Comparison of ENCODE assay signal across 1 cellular context in genomic region chr3:68943753-68944500, GRCh38.
TF ChIP-seq lines count a peak whose summit lies in the region.

No MANE protein-coding gene starts in this region.

TF ChIP-seq in HepG2, 621 proteins besides CTCF, POLR2A, EP300 and RAD21 (continued from another document):
- TF ChIP-seq KAT8 (CRISPR knock-in tag; IDR thresholded peaks at IDR 0.05) (no peak), SP5 (CRISPR knock-in tag; IDR thresholded peaks at IDR 0.05; ENCODE audit: borderline replicate concordance, low read depth) (no peak), TMF1 (CRISPR knock-in tag; IDR thresholded peaks at IDR 0.05; ENCODE audit: low read depth) (no peak), MAZ (IDR thresholded peaks at IDR 0.05; ENCODE audit: borderline replicate concordance, low read depth, low read length) (no peak), MAZ (CRISPR knock-in tag; IDR thresholded peaks at IDR 0.05; ENCODE audit: low read depth) (no peak), ZNF776 (CRISPR knock-in tag; IDR thresholded peaks at IDR 0.05) (no peak), TAF1 (CRISPR knock-in tag; IDR thresholded peaks at IDR 0.05) (no peak)
